25 cellular contexts compared by ENCODE assay signal in the genomic region with DNA sequence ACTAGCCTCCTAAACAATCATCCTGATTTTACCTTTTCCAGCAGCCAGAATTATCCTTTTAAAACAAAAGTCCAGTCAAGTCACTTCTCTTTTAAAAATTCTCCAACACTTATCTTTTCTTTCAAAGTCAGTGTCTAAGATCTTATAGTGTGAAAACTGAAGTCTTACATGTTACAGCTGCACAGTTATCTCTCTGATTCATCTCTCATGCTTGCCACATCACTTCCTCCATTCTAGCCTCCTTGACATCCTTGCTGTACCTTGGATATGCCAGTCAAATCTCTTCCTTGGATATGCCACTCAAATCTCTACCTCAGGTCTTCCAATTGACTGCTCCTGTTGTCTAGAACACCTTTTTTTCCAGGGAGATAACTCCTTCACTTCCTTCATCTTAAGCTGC.
"Had no signal": no experiment of that assay in that cellular context is flagged by ENCODE, and none has a peak within 500 bp of the region (broad histone marks: within the 10 kb centered on the region; RNA-seq: fewer than 3 reads in every experiment).

No MANE protein-coding gene starts in this region.

- H3K9me3 ChIP-seq: esophagus squamous epithelium, mucosa of descending colon, right lobe of liver, testis, transverse colon had no signal

- H3K36me3 ChIP-seq: esophagus squamous epithelium, left ventricle myocardium inferior, right lobe of liver, transverse colon had no signal

- DNase-seq: activated CD4-positive, alpha-beta memory T cell treated with anti-CD3 and anti-CD28 coated beads, Interleukin-2, amount 10 ng/mL, durations not matched to agents 7 days and 5 days; activated CD4-positive, alpha-beta T cell treated with anti-CD3 and anti-CD28 coated beads, Interleukin-2, amount 10 ng/mL, durations not matched to agents 7 days and 5 days; activated CD4-positive, CD25-positive, alpha-beta regulatory T cell treated with anti-CD3 and anti-CD28 coated beads, Interleukin-2, amount 50 U/mL, for 72 hours; activated CD8-positive, alpha-beta memory T cell treated with anti-CD3 and anti-CD28 coated beads, Interleukin-2, amount 50 U/mL, for 48 hours; activated gamma-delta T cell; activated naive CD4-positive, alpha-beta T cell treated with anti-CD3 and anti-CD28 coated beads, Interleukin-2, amount 10 ng/mL, durations not matched to agents 7 days and 5 days; activated naive CD8-positive, alpha-beta T cell treated with anti-CD3 and anti-CD28 coated beads, Interleukin-2, amount 10 ng/mL, durations not matched to agents 7 days and 5 days; activated T-cell treated with anti-CD3 and anti-CD28 coated beads, Interleukin-2, amount 50 U/mL, for 24 hours; amniotic stem cell; central memory CD4-positive, alpha-beta T cell; endodermal cell; esophagus squamous epithelium; foreskin melanocyte; islet precursor cell; left ventricle myocardium inferior; mucosa of descending colon; right lobe of liver; stimulated activated CD4-positive, alpha-beta T cell treated with anti-CD3 and anti-CD28 coated beads, Interleukin-2, amount 100 ng/mL, for 48 hours; stimulated activated naive CD8-positive, alpha-beta T cell treated with anti-CD3 and anti-CD28 coated beads, Interleukin-15, Interleukin-2, amounts not matched to agents 100 U/mL and 50 U/mL, for 24 hours; T-helper 2 cell; testis; transverse colon had no signal

- ATAC-seq: mucosa of descending colon; natural killer cell treated with Interleukin-12 subunit alpha and Interleukin-12 subunit beta and Interleukin-15 and Interleukin-18, amount 100 ng/mL, for 72 hours; right lobe of liver; stimulated activated naive CD8-positive, alpha-beta T cell treated with anti-CD3 and anti-CD28 coated beads, Interleukin-15, Interleukin-2, amounts not matched to agents 100 U/mL and 50 U/mL, for 24 hours had no signal

- H3K27me3 ChIP-seq: right lobe of liver, testis, transverse colon had no signal

- H3K4me1 ChIP-seq: esophagus squamous epithelium, left ventricle myocardium inferior, right lobe of liver, testis, transverse colon had no signal

- H3K27ac ChIP-seq: epithelial cell of prostate, esophagus squamous epithelium, left ventricle myocardium inferior, right lobe of liver, testis, transverse colon had no signal

- H3K4me3 ChIP-seq: esophagus squamous epithelium, left ventricle myocardium inferior, lung, mucosa of descending colon, right lobe of liver, testis, transverse colon had no signal
